Comparison of ENCODE assay signal across 9 cellular contexts in the genomic region with DNA sequence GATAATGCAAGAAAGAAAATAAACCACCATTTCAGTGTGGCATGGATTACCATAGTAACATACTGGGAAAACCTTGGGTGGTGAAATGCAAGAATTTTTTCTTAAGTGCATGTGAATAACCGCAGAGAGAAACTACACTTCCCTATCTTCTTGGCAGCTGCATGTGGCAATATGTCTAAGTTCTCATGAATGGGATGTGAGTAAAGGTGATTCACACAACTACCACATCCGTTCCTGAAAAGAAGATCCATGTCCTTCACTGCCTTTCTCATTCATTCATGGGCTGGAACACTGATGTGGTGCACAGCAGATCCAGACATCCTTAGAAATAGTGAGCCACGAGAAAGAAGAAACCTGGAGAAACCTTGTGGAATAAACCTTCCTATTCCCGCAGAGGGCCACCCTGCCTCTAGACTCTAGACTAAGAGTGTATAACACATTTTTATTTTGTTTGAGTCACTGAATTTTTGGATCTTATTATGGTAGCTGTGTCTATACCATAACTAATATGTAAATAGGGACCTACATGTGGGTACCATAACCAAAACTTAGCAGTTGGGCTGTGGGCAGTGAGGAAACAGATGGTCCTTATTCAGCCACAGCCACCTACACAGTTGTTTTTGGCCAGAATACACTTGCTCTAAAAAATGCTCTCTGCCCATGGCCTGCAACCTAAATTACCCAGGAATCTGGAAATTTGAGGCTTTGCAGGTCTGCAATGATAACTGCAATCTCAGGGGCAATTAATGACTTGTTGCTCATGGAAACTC.
DNase-seq lines count a peak whose midpoint lies in the region; ATAC-seq and TF ChIP-seq lines count a peak whose summit lies in the region.
"Had no signal": no experiment of that assay in that cellular context is flagged by ENCODE, and none has a peak within 500 bp of the region (broad histone marks: within the 10 kb centered on the region; RNA-seq: fewer than 3 reads in every experiment).

No MANE protein-coding gene starts in this region.

- H3K27ac Mint-ChIP-seq in HFFc6 (peak overlapping the region; percentile 4; the same call in 1 of the 2 replicates), GM23338 (no peak overlapping the region)
- H3K27ac Mint-ChIP-seq: CD4-positive, CD25-positive, alpha-beta regulatory T cell had no signal

- no peak overlapping the region for H3K4me2 ChIP-seq in GM23338

- no peak overlapping the region for H3K27ac ChIP-seq in GM23338 (ENCODE audit: low read depth)

- no peaks in the 10 kb centered on the region for H3K36me3 ChIP-seq in GM23338 (ENCODE audit: insufficient read depth)

- no peaks in the 10 kb centered on the region; the same call in 1 of the 2 replicates for H3K4me1 Mint-ChIP-seq in HFFc6 (ENCODE audit: low read depth)
- peaks cover 25% of the 10 kb centered on the region for H3K4me1 Mint-ChIP-seq in GM23338
- H3K4me1 Mint-ChIP-seq: CD4-positive, CD25-positive, alpha-beta regulatory T cell had no signal

- ATAC-seq in esophagus mucosa (peak; percentile 31), GM23338 (no peak), HG02840 (IDR thresholded peaks at IDR 0.05; ENCODE audit: low FRiP score, unreplicated experiment) (no peak)

- H3K4me3 ChIP-seq in AG10803 (ENCODE audit: low read length) (no peak overlapping the region), GM23338 (no peak overlapping the region)

- no peaks in the 10 kb centered on the region for H4K20me1 ChIP-seq in GM23338 (replicated peaks; ENCODE audit: insufficient read depth)

- H3K9me2 ChIP-seq in GM23338 (ENCODE audit: insufficient read depth), result no peaks in the 10 kb centered on the region

- H3K9me3 Mint-ChIP-seq in HFFc6, result peaks cover 13% of the 10 kb centered on the region
- no peaks in the 10 kb centered on the region for H3K9me3 Mint-ChIP-seq in GM23338

- no peaks in the 10 kb centered on the region for H3F3A ChIP-seq in GM23338 (replicated peaks; ENCODE audit: low read depth)

- no peak overlapping the region for H2AFZ ChIP-seq in GM23338

- no peak overlapping the region for H3K4me3 Mint-ChIP-seq in HFFc6
- no peak overlapping the region for H3K4me3 Mint-ChIP-seq in GM23338
- H3K4me3 Mint-ChIP-seq: CD4-positive, CD25-positive, alpha-beta regulatory T cell had no signal

- H3K36me3 Mint-ChIP-seq in HFFc6 (ENCODE audit: low read depth) (no peaks in the 10 kb centered on the region), GM23338 (ENCODE audit: low read depth) (no peaks in the 10 kb centered on the region)
- H3K36me3 Mint-ChIP-seq: CD4-positive, CD25-positive, alpha-beta regulatory T cell had no signal

- H3K79me2 ChIP-seq in GM23338 (replicated peaks; ENCODE audit: insufficient read depth), result no peaks in the 10 kb centered on the region

- no peaks in the 10 kb centered on the region for H3K27me3 Mint-ChIP-seq in HFFc6 (ENCODE audit: insufficient read depth)
- no peaks in the 10 kb centered on the region for H3K27me3 Mint-ChIP-seq in GM23338 (ENCODE audit: insufficient read depth, low read depth, poor library complexity)
- H3K27me3 Mint-ChIP-seq: CD4-positive, CD25-positive, alpha-beta regulatory T cell had no signal

- peaks cover 14% of the 10 kb centered on the region; the same call in 1 of the 2 replicates for H3K4me1 ChIP-seq in GM23338 (ENCODE audit: insufficient read depth)

- peak; percentile 90 for DNase-seq in AG10803 (ENCODE audit: low read depth)
- peak; percentile 82 for DNase-seq in HFFc6
- DNase-seq in NOMO-1 treated with DMSO at 0.1 percent for 48 hours (lab: John Stamatoyannopoulos, UW; ENCODE audit: unreplicated experiment), result peak; percentile 92
- no peak for DNase-seq in pons (ENCODE audit: low spot score)
- no peak for DNase-seq in GM23338 (ENCODE audit: low spot score)
- DNase-seq in activated naive CD4-positive, alpha-beta T cell treated with anti-CD3 and anti-CD28 coated beads, Interleukin-2, amount 50 U/mL, for 16 hours, result no peak
- DNase-seq: CD4-positive, CD25-positive, alpha-beta regulatory T cell had no signal

- TF ChIP-seq CTCF in AG10803 (conservative IDR thresholded peaks at IDR 0.05; ENCODE audit: low read length) (no peak), HFFc6 (IDR thresholded peaks at IDR 0.05) (no peak), GM23338 (conservative IDR thresholded peaks at IDR 0.05; ENCODE audit: low read depth in 2 of 2) (no peak)

- no peaks in the 10 kb centered on the region for H3K27me3 ChIP-seq in GM23338 (ENCODE audit: insufficient read depth)

TF ChIP-seq in GM23338, 12 proteins besides CTCF, POLR2A, EP300 and RAD21:
- TF ChIP-seq ZNF114 (CRISPR knock-in tag; IDR thresholded peaks at IDR 0.05), result no peak
- no peak for TF ChIP-seq CREB1 (CRISPR knock-in tag; IDR thresholded peaks at IDR 0.05; ENCODE audit: low read depth)

Comparison
In these comparisons a context has a peak if more than half of its experiments do, and no peak if none do; other contexts are left out.
1. DNase-seq: peak in AG10803 (single experiment), HFFc6 (single experiment) and NOMO-1 treated with DMSO at 0.1 percent for 48 hours (single experiment); none in pons (single experiment), GM23338 (single experiment) and activated naive CD4-positive, alpha-beta T cell treated with anti-CD3 and anti-CD28 coated beads, Interleukin-2, amount 50 U/mL, for 16 hours (single experiment).